Comparison of ENCODE assay signal across 13 cellular contexts in the genomic region with DNA sequence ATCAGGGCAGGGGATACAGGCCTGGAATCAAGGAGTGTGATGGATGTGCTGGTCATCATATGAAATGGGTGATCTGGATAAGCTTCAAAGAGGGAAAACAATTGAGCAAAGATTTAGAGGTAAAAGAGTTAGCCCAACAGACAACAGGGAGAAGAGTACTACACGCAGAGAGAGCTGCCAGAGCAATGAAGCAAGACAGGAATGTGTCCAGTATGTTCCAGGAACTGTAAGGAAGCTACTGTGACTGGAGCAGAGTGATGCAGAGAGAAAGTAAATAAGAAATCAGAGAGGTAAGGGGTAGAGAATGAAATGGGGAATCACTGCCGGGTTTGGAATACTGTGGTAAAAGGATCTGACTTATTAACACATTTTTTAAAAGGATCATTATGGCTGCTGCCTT.
DNase-seq lines count a peak whose midpoint lies in the region; ATAC-seq and TF ChIP-seq lines count a peak whose summit lies in the region.
"Had no signal": no experiment of that assay in that cellular context is flagged by ENCODE, and none has a peak within 500 bp of the region (broad histone marks: within the 10 kb centered on the region; RNA-seq: fewer than 3 reads in every experiment).

No MANE protein-coding gene starts in this region.

- H2AFZ ChIP-seq in neural progenitor cell (replicated peaks) = no peak overlapping the region
- H2AFZ ChIP-seq: GM23248 had no signal

- H3K27ac ChIP-seq in neural progenitor cell = no peak overlapping the region
- H3K27ac ChIP-seq in thyroid gland = no peak overlapping the region
- H3K27ac ChIP-seq in testis = no peak overlapping the region
- H3K27ac ChIP-seq: GM23248 had no signal

- H3K4me2 ChIP-seq in neural progenitor cell = no peak overlapping the region

- H3K27me3 Mint-ChIP-seq in neural progenitor cell (ENCODE audit: insufficient read depth, low read depth) = peaks cover 5% of the 10 kb centered on the region
- H3K27me3 Mint-ChIP-seq: CD8-positive, alpha-beta memory T cell had no signal

- H3K4me3 ChIP-seq in LNCaP clone FGC (ENCODE audit: low read depth, low read length) (no peak overlapping the region), kidney epithelial cell (ENCODE audit: low read depth, low read length) (no peak overlapping the region), neural progenitor cell (no peak overlapping the region), thyroid gland (replicated peaks in 1 of 3) (no peak overlapping the region), testis (no peak overlapping the region)
- H3K4me3 ChIP-seq: GM23248 had no signal

- DNase-seq in LNCaP clone FGC (ENCODE audit: low read depth) = peak; percentile 2
- DNase-seq in kidney epithelial cell (ENCODE audit: low read depth) = peak; percentile 4
- DNase-seq in neural progenitor cell (ENCODE audit: low spot score) = no peak
- DNase-seq in thyroid gland = peak; percentile 14 to 31
- DNase-seq in testis = no peak
- no peak for DNase-seq in G401 (ENCODE audit: low spot score)
- DNase-seq: Caco-2; CD8-positive, alpha-beta memory T cell; DMS53; GM23248; H9 had no signal

- H3K36me3 ChIP-seq in kidney epithelial cell (ENCODE audit: control insufficient read depth, insufficient read depth, low read length) = no peaks in the 10 kb centered on the region
- no peaks in the 10 kb centered on the region for H3K36me3 ChIP-seq in neural progenitor cell
- H3K36me3 ChIP-seq in thyroid gland = no peaks in the 10 kb centered on the region
- no peaks in the 10 kb centered on the region for H3K36me3 ChIP-seq in testis (ENCODE audit: low read depth, missing control alignments)

- H3K4me1 Mint-ChIP-seq in neural progenitor cell = peaks cover 44% of the 10 kb centered on the region
- H3K4me1 Mint-ChIP-seq: CD8-positive, alpha-beta memory T cell had no signal

- no peak for TF ChIP-seq CTCF in LNCaP clone FGC (IDR thresholded peaks at IDR 0.05; ENCODE audit: control insufficient read depth, extremely low read depth, insufficient read depth)
- TF ChIP-seq CTCF in kidney epithelial cell (IDR thresholded peaks at IDR 0.05; ENCODE audit: insufficient read depth, low read length, poor library complexity, severe bottlenecking) = no peak
- no peak for TF ChIP-seq CTCF in neural progenitor cell (IDR thresholded peaks at IDR 0.05)
- no peak for TF ChIP-seq CTCF in thyroid gland (IDR thresholded peaks at IDR 0.05)
- TF ChIP-seq CTCF in testis (IDR thresholded peaks at IDR 0.05) = no peak

- intact Hi-C loops in thyroid gland (cut with DNase I) = no loop called here
- intact Hi-C loops in testis (cut with DNase I; ENCODE audit: low total_unique reads) = no loop called here

- H3K9ac ChIP-seq in neural progenitor cell = no peak overlapping the region
- H3K9ac ChIP-seq: GM23248 had no signal

- H3K4me1 ChIP-seq in neural progenitor cell = peaks cover 47% of the 10 kb centered on the region
- no peaks in the 10 kb centered on the region for H3K4me1 ChIP-seq in thyroid gland
- H3K4me1 ChIP-seq in testis = no peaks in the 10 kb centered on the region
- H3K4me1 ChIP-seq: Caco-2 had no signal

- no peaks in the 10 kb centered on the region for H3K36me3 Mint-ChIP-seq in neural progenitor cell
- H3K36me3 Mint-ChIP-seq: CD8-positive, alpha-beta memory T cell had no signal

- no peaks in the 10 kb centered on the region for H4K20me1 ChIP-seq in neural progenitor cell (ENCODE audit: low read depth)

- H3K4me3 Mint-ChIP-seq in neural progenitor cell = no peak overlapping the region
- H3K4me3 Mint-ChIP-seq: CD8-positive, alpha-beta memory T cell; H9 had no signal

- TF ChIP-seq POLR2A in thyroid gland (IDR thresholded peaks at IDR 0.05) = no peak
- TF ChIP-seq POLR2A in testis (IDR thresholded peaks at IDR 0.05) = no peak

- H3K9me3 Mint-ChIP-seq in neural progenitor cell = no peaks in the 10 kb centered on the region
- H3K9me3 Mint-ChIP-seq: H9 had no signal

- peak overlapping the region; percentile 5 for H3K27ac Mint-ChIP-seq in neural progenitor cell
- H3K27ac Mint-ChIP-seq: CD8-positive, alpha-beta memory T cell had no signal

- no peaks in the 10 kb centered on the region for H3K9me3 ChIP-seq in neural progenitor cell (ENCODE audit: low read depth)
- no peaks in the 10 kb centered on the region for H3K9me3 ChIP-seq in thyroid gland
- H3K9me3 ChIP-seq in testis = no peaks in the 10 kb centered on the region
- H3K9me3 ChIP-seq: Caco-2 had no signal

- 36 to 40% methylated on average over 2 of the region's 2 CpGs for WGBS in thyroid gland, 2 donors
- WGBS in testis, 2 donors = 78 to 91% methylated on average over 2 of the region's 2 CpGs

- ATAC-seq in HG02852 (IDR thresholded peaks at IDR 0.05; ENCODE audit: unreplicated experiment) = no peak
- ATAC-seq: HepG2 had no signal

- H3K79me2 ChIP-seq in neural progenitor cell (ENCODE audit: low read depth) = no peaks in the 10 kb centered on the region

- H3F3A ChIP-seq in neural progenitor cell (ENCODE audit: low read depth) = peaks cover 7% of the 10 kb centered on the region

- H3K27me3 ChIP-seq in kidney epithelial cell (ENCODE audit: control insufficient read depth, insufficient read depth, low read length) = no peaks in the 10 kb centered on the region
- H3K27me3 ChIP-seq in neural progenitor cell = no peaks in the 10 kb centered on the region
- H3K27me3 ChIP-seq in thyroid gland = no peaks in the 10 kb centered on the region
- H3K27me3 ChIP-seq in testis = no peaks in the 10 kb centered on the region

- in situ Hi-C loops in G401 (cut with HindIII; ENCODE audit: low sequenced_read_pairs) = no loop called here

Comparison
In these comparisons a context has a peak if more than half of its experiments do, and no peak if none do; other contexts are left out.
1. DNase-seq: peak in LNCaP clone FGC (single experiment), kidney epithelial cell (single experiment) and thyroid gland (2 of 2); none in neural progenitor cell (single experiment), testis (single experiment) and G401 (single experiment).